Comparison of ENCODE assay signal across 19 cellular contexts in genomic region chr13:25733061-25733491, GRCh38.
DNase-seq lines count a peak whose midpoint lies in the region; TF ChIP-seq lines count a peak whose summit lies in the region.
"Had no signal": no experiment of that assay in that cellular context is flagged by ENCODE, and none has a peak within 500 bp of the region (broad histone marks: within the 10 kb centered on the region; RNA-seq: fewer than 3 reads in every experiment).

No MANE protein-coding gene starts in this region.

- H3K4me1 ChIP-seq in SJCRH30 (peaks cover 45% of the 10 kb centered on the region), esophagus muscularis mucosa (no peaks in the 10 kb centered on the region), tibial nerve (no peaks in the 10 kb centered on the region)
- H3K4me1 ChIP-seq: gastroesophageal sphincter, transverse colon had no signal

- no peak overlapping the region for H3K4me3 ChIP-seq in SJCRH30
- no peak overlapping the region for H3K4me3 ChIP-seq in esophagus muscularis mucosa
- H3K4me3 ChIP-seq in tibial nerve, result no peak overlapping the region
- H3K4me3 ChIP-seq: gastroesophageal sphincter, transverse colon had no signal

- intact Hi-C loops in esophagus muscularis mucosa (cut with DNase I), result no loop called here

- H3K27ac ChIP-seq in SJCRH30 (peak overlapping the region; percentile 92), esophagus muscularis mucosa (replicated peaks in 1 of 4) (no peak overlapping the region), tibial nerve (no peak overlapping the region)
- H3K27ac ChIP-seq: gastroesophageal sphincter, transverse colon had no signal

- H3K9me3 ChIP-seq in SJCRH30 (replicated peaks), result no peaks in the 10 kb centered on the region
- no peaks in the 10 kb centered on the region for H3K9me3 ChIP-seq in esophagus muscularis mucosa
- H3K9me3 ChIP-seq in tibial nerve, result no peaks in the 10 kb centered on the region
- H3K9me3 ChIP-seq: gastroesophageal sphincter, transverse colon had no signal

- H3K36me3 ChIP-seq in SJCRH30 (no peaks in the 10 kb centered on the region), esophagus muscularis mucosa (no peaks in the 10 kb centered on the region), tibial nerve (no peaks in the 10 kb centered on the region)
- H3K36me3 ChIP-seq: gastroesophageal sphincter, transverse colon had no signal

- TF ChIP-seq POLR2A in esophagus muscularis mucosa (IDR thresholded peaks at IDR 0.05; ENCODE audit: low read depth) (no peak), tibial nerve (IDR thresholded peaks at IDR 0.05) (no peak)

- TF ChIP-seq CTCF in esophagus muscularis mucosa (IDR thresholded peaks at IDR 0.05) (no peak), tibial nerve (IDR thresholded peaks at IDR 0.05) (no peak)

- DNase-seq in HT1080 (ENCODE audit: low read depth), result peak; percentile 89
- peak in 1 of 2 experiments; percentile 53 for DNase-seq in SJCRH30
- DNase-seq in esophagus muscularis mucosa (ENCODE audit: extremely low spot score), result peak; percentile 24
- peak; percentile 82 for DNase-seq in renal cortical epithelial cell (ENCODE audit: low read depth)
- no peak for DNase-seq in cortex of kidney (lab: John Stamatoyannopoulos, UW)
- DNase-seq in NCI-H2196 treated with DMSO at 0.1 percent for 48 hours (lab: John Stamatoyannopoulos, UW; ENCODE audit: unreplicated experiment), result no peak
- no peak for DNase-seq in tibial nerve (ENCODE audit: low spot score in 2 of 2)
- DNase-seq in stimulated activated CD4-positive, alpha-beta T cell treated with anti-CD3 and anti-CD28 coated beads, Interleukin-4, amount 100 ng/mL, for 1 hour, result no peak
- DNase-seq: activated CD4-positive, alpha-beta T cell treated with anti-CD3 and anti-CD28 coated beads for 36 hours; activated CD8-positive, alpha-beta memory T cell treated with anti-CD3 and anti-CD28 coated beads, Interleukin-2, amount 50 U/mL, for 48 hours; activated naive CD4-positive, alpha-beta T cell; CD4-positive, CD25-positive, alpha-beta regulatory T cell; effector CD8-positive, alpha-beta T cell; GOT3; NCI-H2081 treated with DMSO at 0.1 percent for 48 hours; nucleus accumbens; SHP77 treated with DMSO at 0.1 percent for 48 hours; transverse colon had no signal

- WGBS in esophagus muscularis mucosa, result 76% methylated on average over 5 of the region's 5 CpGs
- WGBS in tibial nerve, 2 donors, result 86 to 89% methylated on average over 5 of the region's 5 CpGs

- H3K27me3 ChIP-seq in SJCRH30 (no peaks in the 10 kb centered on the region), esophagus muscularis mucosa (no peaks in the 10 kb centered on the region), tibial nerve (no peaks in the 10 kb centered on the region)
- H3K27me3 ChIP-seq: gastroesophageal sphincter, transverse colon had no signal

- TF ChIP-seq EP300 in esophagus muscularis mucosa (IDR thresholded peaks at IDR 0.05) (no peak), tibial nerve (IDR thresholded peaks at IDR 0.05) (no peak)

Comparison
In these comparisons a context has a peak if more than half of its experiments do, and no peak if none do; other contexts are left out.
1. DNase-seq: peak in HT1080 (single experiment), esophagus muscularis mucosa (single experiment) and renal cortical epithelial cell (single experiment); none in cortex of kidney (single experiment), NCI-H2196 treated with DMSO at 0.1 percent for 48 hours (single experiment), tibial nerve (0 of 2) and stimulated activated CD4-positive, alpha-beta T cell treated with anti-CD3 and anti-CD28 coated beads, Interleukin-4, amount 100 ng/mL, for 1 hour (single experiment).